6 cellular contexts compared by ENCODE assay signal in the genomic region with DNA sequence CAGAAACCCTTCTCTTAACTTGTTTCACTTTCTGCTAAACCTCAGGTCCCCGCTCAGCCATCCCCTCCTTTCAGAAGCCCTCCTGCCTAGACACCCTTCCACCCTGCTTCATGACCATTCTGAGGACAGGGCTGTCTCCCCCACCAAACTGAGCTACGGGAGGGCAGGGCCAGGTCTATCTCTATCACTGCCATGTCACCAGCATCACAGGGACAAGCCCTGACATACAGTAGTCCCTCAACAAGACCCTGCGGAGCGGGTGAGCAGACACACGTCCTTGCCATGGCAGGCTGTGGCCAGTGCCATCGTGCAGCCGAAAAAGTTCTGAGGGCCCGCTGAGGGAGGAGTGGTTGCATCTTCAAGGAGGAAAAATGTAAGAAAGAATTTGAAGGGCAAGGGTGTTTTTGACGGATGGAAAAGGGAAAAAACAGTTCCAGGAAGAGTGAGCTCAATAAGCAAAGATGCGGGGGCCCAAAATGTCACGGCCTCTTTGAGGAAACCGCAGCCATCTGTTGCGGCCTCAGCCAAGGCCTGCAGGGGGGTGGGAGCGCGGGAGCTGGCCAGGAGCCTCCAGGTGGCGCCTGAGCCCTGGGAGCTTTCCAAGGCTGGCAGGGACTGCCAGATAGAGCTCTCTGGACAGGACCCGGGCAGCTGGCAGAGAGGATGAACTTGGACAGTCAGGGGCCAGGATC. TPM values are rescaled to one million over a fixed set of nuclear protein-coding genes. Genes with fewer than 3 reads are reported as not detected.
DNase-seq lines count a peak whose midpoint lies in the region; ATAC-seq lines count a peak whose summit lies in the region.

No MANE protein-coding gene starts in this region.

- H3K36me3 ChIP-seq in MG63: no peaks in the 10 kb centered on the region

- H3K4me3 ChIP-seq in MG63: no peak overlapping the region

- no peaks in the 10 kb centered on the region for H3K27me3 ChIP-seq in MG63

- H3K9me3 ChIP-seq in MG63: no peaks in the 10 kb centered on the region

- DNase-seq in D341Med (ENCODE audit: low spot score): peak; percentile 87
- peak; percentile 18 for DNase-seq in MG63
- peak; percentile 56 for DNase-seq in activated CD8-positive, alpha-beta memory T cell treated with anti-CD3 and anti-CD28 coated beads, Interleukin-2, amount 10 ng/mL, durations not matched to agents 7 days and 5 days
- DNase-seq in left lobe of liver (ENCODE audit: low spot score): peak; percentile 70
- no peak for DNase-seq in pons (ENCODE audit: low spot score)

- CTCF ChIA-PET in activated CD8-positive, alpha-beta memory T cell treated with anti-CD3 and anti-CD28 coated beads, Interleukin-2, amount 10 ng/mL, durations not matched to agents 7 days and 5 days (lab: Charles Lee): interaction anchor here (0.7 to 12.2 kb wide), 6 partner anchors 10 to 137 kb away, joined by 3 to 169 read pairs (median 6); partner anchors contain the start of genes DACT3 and PTGIR

- no peak for ATAC-seq in activated CD8-positive, alpha-beta memory T cell treated with anti-CD3 and anti-CD28 coated beads, Interleukin-2, amount 10 ng/mL, durations not matched to agents 7 days and 5 days
- ATAC-seq in left lobe of liver: peak; percentile 84
- ATAC-seq in HG03095 (IDR thresholded peaks at IDR 0.05; ENCODE audit: unreplicated experiment): no peak

- peaks cover 61% of the 10 kb centered on the region for H3K4me1 Mint-ChIP-seq in activated CD8-positive, alpha-beta memory T cell treated with anti-CD3 and anti-CD28 coated beads, Interleukin-2, amount 10 ng/mL, durations not matched to agents 7 days and 5 days

- no peaks in the 10 kb centered on the region for H3K36me3 Mint-ChIP-seq in activated CD8-positive, alpha-beta memory T cell treated with anti-CD3 and anti-CD28 coated beads, Interleukin-2, amount 10 ng/mL, durations not matched to agents 7 days and 5 days

- no peak overlapping the region for H3K4me3 Mint-ChIP-seq in activated CD8-positive, alpha-beta memory T cell treated with anti-CD3 and anti-CD28 coated beads, Interleukin-2, amount 10 ng/mL, durations not matched to agents 7 days and 5 days

- H3K27me3 Mint-ChIP-seq in activated CD8-positive, alpha-beta memory T cell treated with anti-CD3 and anti-CD28 coated beads, Interleukin-2, amount 10 ng/mL, durations not matched to agents 7 days and 5 days: no peaks in the 10 kb centered on the region

- no peaks in the 10 kb centered on the region for H3K9me3 Mint-ChIP-seq in activated CD8-positive, alpha-beta memory T cell treated with anti-CD3 and anti-CD28 coated beads, Interleukin-2, amount 10 ng/mL, durations not matched to agents 7 days and 5 days (ENCODE audit: low read depth)

- H3K27ac Mint-ChIP-seq in activated CD8-positive, alpha-beta memory T cell treated with anti-CD3 and anti-CD28 coated beads, Interleukin-2, amount 10 ng/mL, durations not matched to agents 7 days and 5 days: peak overlapping the region; percentile 72

RNA-seq across cellular contexts. Expression of gene PTGIR, which starts 8.1 kb away (rescaled TPM):
- total RNA-seq in MG63 (2014; rRNA removed; shearing (Covaris generic); ENCODE audit: low replicate concordance): not detected in 2 replicates
- total RNA-seq in activated CD8-positive, alpha-beta memory T cell treated with anti-CD3 and anti-CD28 coated beads, Interleukin-2, amount 10 ng/mL, durations not matched to agents 7 days and 5 days: 10 to 100 TPM in 1 of 2 experiments, 1 to 10 TPM in 1; 1.8 to 27.5 TPM
- total RNA-seq in left lobe of liver: 3.0 TPM

RNA-seq across cellular contexts. Expression of gene CALM3, which starts 15.6 kb away (rescaled TPM):
- 90.4 and 116 TPM in 2 replicates for total RNA-seq in MG63 (2014; rRNA removed; shearing (Covaris generic); ENCODE audit: low replicate concordance)
- total RNA-seq in activated CD8-positive, alpha-beta memory T cell treated with anti-CD3 and anti-CD28 coated beads, Interleukin-2, amount 10 ng/mL, durations not matched to agents 7 days and 5 days: 100 to 1,000 TPM; 497 to 498 TPM
- total RNA-seq in left lobe of liver: 89.6 TPM

RNA-seq across cellular contexts. Expression of gene GNG8, which starts 19.2 kb away (rescaled TPM):
- total RNA-seq in MG63 (2014; rRNA removed; shearing (Covaris generic); ENCODE audit: low replicate concordance): not detected in 2 replicates
- total RNA-seq in activated CD8-positive, alpha-beta memory T cell treated with anti-CD3 and anti-CD28 coated beads, Interleukin-2, amount 10 ng/mL, durations not matched to agents 7 days and 5 days: 10 to 100 TPM in 1 of 2 experiments, not detected in 1; 25.9 TPM
- not detected for total RNA-seq in left lobe of liver

RNA-seq across cellular contexts. Expression of gene DACT3, which starts 44.2 kb away (rescaled TPM):
- total RNA-seq in MG63 (2014; rRNA removed; shearing (Covaris generic); ENCODE audit: low replicate concordance): 1.5 and 1.7 TPM in 2 replicates
- total RNA-seq in activated CD8-positive, alpha-beta memory T cell treated with anti-CD3 and anti-CD28 coated beads, Interleukin-2, amount 10 ng/mL, durations not matched to agents 7 days and 5 days: 1 to 10 TPM in 1 of 2 experiments, under 1 TPM in 1; 0.12 to 1.2 TPM
- 1.2 TPM for total RNA-seq in left lobe of liver
